Comparison of ENCODE assay signal across 8 cellular contexts in genomic region chr14:64504310-64504896, GRCh38. TPM values are rescaled to one million over a fixed set of nuclear protein-coding genes. Genes with fewer than 3 reads are reported as not detected.
DNase-seq lines count a peak whose midpoint lies in the region; ATAC-seq and TF ChIP-seq lines count a peak whose summit lies in the region.

Gene ZBTB1 (plus strand): TSS chr14:64504770. CDS start chr14:64521505, 16,735 bp downstream.

- TF ChIP-seq CTCF in CD14-positive monocyte (IDR thresholded peaks at IDR 0.05) (no peak), GM20000 (IDR thresholded peaks at IDR 0.05; ENCODE audit: extremely low read depth, missing control alignments) (no peak), IMR-90 (conservative IDR thresholded peaks at IDR 0.05; ENCODE audit: low read depth, low read length) (no peak), PC-9 (conservative IDR thresholded peaks at IDR 0.05) (no peak)

- peak within 1 kb of the TSS; percentile 100 for H3K4ac ChIP-seq in IMR-90 (ENCODE audit: low read depth, low read length)

- H3K36me3 ChIP-seq in IMR-90 (ENCODE audit: control insufficient read depth, insufficient read depth, low read length) (no peaks in the 10 kb centered on the region), PC-9 (ENCODE audit: low read depth) (0 out of 2 replicates have a peak, but pooled peaks cover 8% of the 10 kb centered on the region), esophagus (ENCODE audit: control insufficient read depth in 2 of 2, insufficient read depth in 2 of 2, low read length in 1 of 2) (no peaks in the 10 kb centered on the region), muscle layer of colon (ENCODE audit: insufficient read depth, low read length) (no peaks in the 10 kb centered on the region)

- H2BK15ac ChIP-seq in IMR-90 (ENCODE audit: low read depth, low read length) = peak within 1 kb of the TSS; percentile 74; the same call in 1 of the 3 replicates

- H3K27me3 ChIP-seq in IMR-90 (ENCODE audit: control insufficient read depth, insufficient read depth, low read length) = no peaks in the 10 kb centered on the region
- no peaks in the 10 kb centered on the region for H3K27me3 ChIP-seq in PC-9 (ENCODE audit: insufficient read depth, low read depth)
- H3K27me3 ChIP-seq in esophagus (ENCODE audit: control insufficient read depth in 1 of 2, insufficient read depth in 2 of 2, low read length in 2 of 2) = no peaks in the 10 kb centered on the region
- H3K27me3 ChIP-seq in muscle layer of colon (ENCODE audit: control insufficient read depth in 1 of 2, insufficient read depth in 2 of 2, low read length in 2 of 2) = no peaks in the 10 kb centered on the region

- peak; percentile 55 for ATAC-seq in IMR-90 (ENCODE audit: low read depth)

- CTCF ChIA-PET in IMR-90 (lab: Yijun Ruan, JAX) (interaction anchor here (1.0 kb wide), 1 partner anchor 40 kb away, joined by 3 read pairs; no protein-coding TSS in a partner anchor), PC-9 (lab: Charles Lee) (interaction anchor here (0.6 to 0.7 kb wide), 3 partner anchors 10 to 779 kb away, joined by 3 to 6 read pairs (median 5); no protein-coding TSS in a partner anchor)

- peak within 1 kb of the TSS; percentile 100 for H3K4me2 ChIP-seq in IMR-90 (ENCODE audit: low read depth, low read length)
- peak within 1 kb of the TSS; percentile 82 for H3K4me2 ChIP-seq in PC-9

- H3K9me1 ChIP-seq in IMR-90 (ENCODE audit: insufficient read depth, low read length) = peaks cover 19% of the 10 kb centered on the region

- H2BK20ac ChIP-seq in IMR-90 (ENCODE audit: low read depth, low read length) = peak within 1 kb of the TSS; percentile 42; the same call in 1 of the 2 replicates

- peaks cover 45% of the 10 kb centered on the region for H3F3A ChIP-seq in PC-9 (ENCODE audit: insufficient read depth, low read depth)

- peak within 1 kb of the TSS; percentile 97 for H2AFZ ChIP-seq in IMR-90 (replicated peaks; ENCODE audit: low read length, poor library complexity)
- peak within 1 kb of the TSS; percentile 93 for H2AFZ ChIP-seq in PC-9

- H3K9me3 Mint-ChIP-seq in CD14-positive monocyte = no peaks in the 10 kb centered on the region
- H3K9me3 Mint-ChIP-seq in activated T-cell treated with anti-CD3 and anti-CD28 coated beads, Interleukin-2, amount 50 U/mL, for 24 hours = no peaks in the 10 kb centered on the region

- in situ Hi-C loops in IMR-90 (cut with MboI; ENCODE audit: low sequenced_read_pairs) = no loop called here

- H2BK120ac ChIP-seq in IMR-90 (ENCODE audit: low read depth, low read length) = peak within 1 kb of the TSS; percentile 88

- peak within 1 kb of the TSS; percentile 97 to 99 (median 99) for H3K27ac Mint-ChIP-seq in CD14-positive monocyte
- H3K27ac Mint-ChIP-seq in activated T-cell treated with anti-CD3 and anti-CD28 coated beads, Interleukin-2, amount 50 U/mL, for 24 hours = peak within 1 kb of the TSS; percentile 100

- H3K27ac ChIP-seq in IMR-90 (ENCODE audit: insufficient read depth, low read length) (peak within 1 kb of the TSS; percentile 100), PC-9 (peak within 1 kb of the TSS; percentile 93), esophagus (ENCODE audit: low read depth in 2 of 2, low read length in 1 of 2) (peak within 1 kb of the TSS; percentile 98 to 99), muscle layer of colon (ENCODE audit: low read depth, low read length) (peak within 1 kb of the TSS; percentile 100)

- no TSS peak for BruUV-seq in IMR-90 (replicated peaks; lab: Mats Ljungman, UMichigan)
- no TSS peak for BruUV-seq in PC-9 (replicated peaks; lab: Mats Ljungman, UMichigan)

- peaks cover 65% of the 10 kb centered on the region for H3K4me1 Mint-ChIP-seq in CD14-positive monocyte
- H3K4me1 Mint-ChIP-seq in activated T-cell treated with anti-CD3 and anti-CD28 coated beads, Interleukin-2, amount 50 U/mL, for 24 hours (ENCODE audit: low read depth) = peaks cover 69% of the 10 kb centered on the region

- H4K20me1 ChIP-seq in IMR-90 (ENCODE audit: insufficient read depth, low read length) (peaks cover 41% of the 10 kb centered on the region), PC-9 (ENCODE audit: insufficient read depth) (peaks cover 30% of the 10 kb centered on the region)

- whole genome bisulfite sequencing in IMR-90 (ENCODE audit: extremely low coverage in 2 of 2, insufficient read length in 1 of 2), 2 experiments = 0% methylated on average over 22 of the region's 63 CpGs; no CpG with 5 or more reads in 1 of the 2 experiments
- 0% methylated on average over 56 to 63 of the region's 63 CpGs for WGBS in esophagus, 2 donors

- peak within 1 kb of the TSS; percentile 99 for H2AK5ac ChIP-seq in IMR-90 (ENCODE audit: low read depth, low read length)

- peaks cover 0 to 2% (median 2%) of the 10 kb centered on the region in 3 donors for H3K27me3 Mint-ChIP-seq in CD14-positive monocyte (ENCODE audit: low read depth in 3 of 3)
- H3K27me3 Mint-ChIP-seq in activated T-cell treated with anti-CD3 and anti-CD28 coated beads, Interleukin-2, amount 50 U/mL, for 24 hours = no peaks in the 10 kb centered on the region

- POLR2A ChIA-PET in IMR-90 (lab: Charles Lee; ENCODE audit: unreplicated experiment) = interaction anchor here (0.6 to 0.7 kb wide), 4 partner anchors 132 to 180 kb away, joined by 3 to 9 read pairs (median 5); no protein-coding TSS in a partner anchor
- POLR2A ChIA-PET in PC-9 (lab: Charles Lee; ENCODE audit: unreplicated experiment) = interaction anchor here (0.5 to 0.6 kb wide), 3 partner anchors 31 to 50 kb away, joined by 3 to 9 read pairs (median 4); no protein-coding TSS in a partner anchor

- peaks cover 87% of the 10 kb centered on the region for H3K79me2 ChIP-seq in PC-9 (ENCODE audit: low read depth)

- peak within 1 kb of the TSS; percentile 96 to 99 for H4K8ac ChIP-seq in IMR-90 (ENCODE audit: low read depth in 2 of 2, low read length in 2 of 2)

- peaks cover 0 to 5% of the 10 kb centered on the region in 2 donors for H3K36me3 Mint-ChIP-seq in CD14-positive monocyte
- H3K36me3 Mint-ChIP-seq in activated T-cell treated with anti-CD3 and anti-CD28 coated beads, Interleukin-2, amount 50 U/mL, for 24 hours (ENCODE audit: low read depth) = peaks cover 59% of the 10 kb centered on the region

- H4K5ac ChIP-seq in IMR-90 (ENCODE audit: low read depth, low read length) = peak within 1 kb of the TSS; percentile 99

- H3K14ac ChIP-seq in IMR-90 (replicated peaks; ENCODE audit: low read depth, low read length) = peak within 1 kb of the TSS; percentile 99

- H3K18ac ChIP-seq in IMR-90 (ENCODE audit: low read depth, low read length) = peak within 1 kb of the TSS; percentile 97

- peak within 1 kb of the TSS; percentile 99 for H2AK9ac ChIP-seq in IMR-90 (replicated peaks; ENCODE audit: low read depth, low read length, poor library complexity)

- dilution Hi-C loops in IMR-90 (cut with HindIII; ENCODE audit: low sequenced_read_pairs, unreplicated experiment) = no loop called here

- H3K4me1 ChIP-seq in IMR-90 (ENCODE audit: control insufficient read depth, insufficient read depth, low read length) (peaks cover 19% of the 10 kb centered on the region), PC-9 (replicated peaks; ENCODE audit: insufficient read depth) (peaks cover 60% of the 10 kb centered on the region), esophagus (ENCODE audit: control insufficient read depth in 2 of 2, insufficient read depth in 2 of 2, low read length in 1 of 2) (peaks cover 0 to 3% of the 10 kb centered on the region in 2 donors), muscle layer of colon (ENCODE audit: insufficient read depth, low read length) (peaks cover 53% of the 10 kb centered on the region)

- no peaks in the 10 kb centered on the region for H3K9me3 ChIP-seq in IMR-90 (ENCODE audit: control insufficient read depth, insufficient read depth, low read length)
- H3K9me3 ChIP-seq in PC-9 (ENCODE audit: insufficient read depth, low read depth) = no peaks in the 10 kb centered on the region
- no peaks in the 10 kb centered on the region for H3K9me3 ChIP-seq in esophagus (ENCODE audit: control insufficient read depth in 2 of 2, insufficient read depth in 1 of 2, low read depth in 1 of 2, low read length in 1 of 2)
- H3K9me3 ChIP-seq in muscle layer of colon (ENCODE audit: low read length) = no peaks in the 10 kb centered on the region

- H3K79me1 ChIP-seq in IMR-90 (ENCODE audit: low read depth in 1 of 2, low read length in 2 of 2) = peaks cover 18 to 68% of the 10 kb centered on the region in 2 experiments

- H3K56ac ChIP-seq in IMR-90 (ENCODE audit: extremely low read depth, insufficient read depth, low read length) = peak within 1 kb of the TSS; percentile 97

- peak within 1 kb of the TSS; percentile 100 for H2BK5ac ChIP-seq in IMR-90 (ENCODE audit: low read depth, low read length, poor library complexity, severe bottlenecking)

- peak; percentile 91 for TF ChIP-seq POLR2A in IMR-90 (IDR thresholded peaks at IDR 0.05; ENCODE audit: low read depth, low read length)

- no peaks in the 10 kb centered on the region for H3K9me2 ChIP-seq in PC-9 (ENCODE audit: insufficient read depth)

- peak within 1 kb of the TSS; percentile 96 to 98 for H3K4me3 Mint-ChIP-seq in CD14-positive monocyte
- H3K4me3 Mint-ChIP-seq in activated T-cell treated with anti-CD3 and anti-CD28 coated beads, Interleukin-2, amount 50 U/mL, for 24 hours = peak within 1 kb of the TSS; percentile 98

- H4K91ac ChIP-seq in IMR-90 (ENCODE audit: insufficient read depth, low read depth, low read length) = peak within 1 kb of the TSS; percentile 96

- intact Hi-C loops in CD14-positive monocyte (cut with micrococcal nuclease) (loop anchor here in 1 of 2 donors (10.0 kb wide), 1 partner anchor 150 kb away; no protein-coding TSS in a partner anchor), IMR-90 (cut with micrococcal nuclease) (loop anchor here (2.0 kb wide), 2 partner anchors 132 to 258 kb away; no protein-coding TSS in a partner anchor), PC-9 (cut with micrococcal nuclease; ENCODE audit: unreplicated experiment) (loop anchor here (2.0 to 10.0 kb wide), 4 partner anchors 200 to 468 kb away; partner anchors contain the start of genes CHURC1, PLEKHG3 and RAB15)

- H3K9ac ChIP-seq in IMR-90 (ENCODE audit: low read depth, low read length) (peak within 1 kb of the TSS; percentile 99), muscle layer of colon (ENCODE audit: low read length) (peak within 1 kb of the TSS; percentile 27)

- peak within 1 kb of the TSS; percentile 97 for H3K23ac ChIP-seq in IMR-90 (ENCODE audit: low read depth, low read length)

- H3K4me3 ChIP-seq in IMR-90 (ENCODE audit: insufficient read depth, low read depth, low read length) (peak within 1 kb of the TSS; percentile 87), PC-9 (peak within 1 kb of the TSS; percentile 61), esophagus (ENCODE audit: low read depth in 1 of 2, low read length in 2 of 2) (peak within 1 kb of the TSS; percentile 80 to 87), muscle layer of colon (ENCODE audit: low read depth in 1 of 2, low read length in 2 of 2) (peak within 1 kb of the TSS; percentile 79 to 97)

- DNase-seq in CD14-positive monocyte (ENCODE audit: low spot score) (peak; percentile 82), GM20000 (ENCODE audit: low spot score) (peak; percentile 81), IMR-90 (peak; percentile 86), PC-9 (peak; percentile 67 to 86)
- peak; percentile 92 for DNase-seq in activated T-cell treated with anti-CD3 and anti-CD28 coated beads, Interleukin-2, amount 50 U/mL, for 24 hours
- peak; percentile 90 for DNase-seq in stimulated activated CD8-positive, alpha-beta memory T cell treated with anti-CD3 and anti-CD28 coated beads, Interleukin-4, amount 100 ng/mL, for 48 hours

- TF ChIP-seq RAD21 in IMR-90 (IDR thresholded peaks at IDR 0.05; ENCODE audit: low read length) = no peak

RNA-seq across cellular contexts. Expression of gene ZBTB1, which starts in this region (rescaled TPM):
- polyA plus RNA-seq in CD14-positive monocyte (10 to 100 TPM; 27.7 to 33.4 TPM), IMR-90 (2012; rRNA removed) (13.6 and 19.0 TPM in 2 replicates), esophagus (10 to 100 TPM in 1 of 2 donors, 1 to 10 TPM in 1; 9.5 to 14.4 TPM)
- total RNA-seq in IMR-90 (2012; rRNA removed) (37.3 and 63.0 TPM in 2 replicates), PC-9 (2021) (55.4 and 57.2 TPM in 2 replicates)
- 2.8 and 3.1 TPM in 2 replicates for polyA plus RNA-seq in IMR-90 (2012; cell fraction: cytosol; rRNA removed)
- polyA plus RNA-seq in IMR-90 (2012; cell fraction: nucleus; rRNA removed; ENCODE audit: low replicate concordance) = 4.5 and 27.9 TPM in 2 replicates

Comparison
In these comparisons a context has a peak if more than half of its experiments do, and no peak if none do; other contexts are left out.
1. Peak in every context shown above with its lines: DNase-seq, ATAC-seq, H3K4me3 ChIP-seq and H3K27ac ChIP-seq.